Comparison of ENCODE assay signal across 2 cellular contexts in genomic region chr3:151983538-151983937, GRCh38.
A peak's percentile ranks its signal among the peaks of the same experiment; 100 is the strongest.
TF ChIP-seq lines count a peak whose summit lies in the region.

No MANE protein-coding gene starts in this region.

TF ChIP-seq in HepG2, 621 proteins besides CTCF, POLR2A, EP300 and RAD21 (continued from another document):
- TF ChIP-seq USF2 (IDR thresholded peaks at IDR 0.05; ENCODE audit: low read depth, low read length) (peak; percentile 67), USF2 (CRISPR knock-in tag; IDR thresholded peaks at IDR 0.05; ENCODE audit: borderline replicate concordance) (no peak), RAD51 (IDR thresholded peaks at IDR 0.05; ENCODE audit: borderline replicate concordance) (peak; percentile 78)
TF ChIP-seq in HepG2: peak in this region for 2.

TF ChIP-seq in K562, 482 proteins besides CTCF, POLR2A, EP300 and RAD21 (continued from another document):
- TF ChIP-seq ATF4 (CRISPR knock-in tag; IDR thresholded peaks at IDR 0.05): no peak
- TF ChIP-seq TOE1 (IDR thresholded peaks at IDR 0.05; ENCODE audit: borderline replicate concordance): peak; percentile 91
- TF ChIP-seq TOE1 (CRISPR knock-in tag; IDR thresholded peaks at IDR 0.05; ENCODE audit: borderline replicate concordance, low read depth): no peak
- no peak for TF ChIP-seq SP2 (IDR thresholded peaks at IDR 0.05; ENCODE audit: extremely low read depth, low read depth, low read length, poor library complexity, severe bottlenecking)
- TF ChIP-seq CBFA2T2 (conservative IDR thresholded peaks at IDR 0.05): peak; percentile 64
- TF ChIP-seq MEIS2 (IDR thresholded peaks at IDR 0.05; ENCODE audit: partially characterized antibody): peak; percentile 25
- TF ChIP-seq TFE3 (CRISPR knock-in tag; IDR thresholded peaks at IDR 0.05): peak; percentile 98
- TF ChIP-seq HNRNPUL1 (IDR thresholded peaks at IDR 0.05; ENCODE audit: low read length): no peak
- peak; percentile 34 for TF ChIP-seq BRD9 (IDR thresholded peaks at IDR 0.05; ENCODE audit: low read depth, partially characterized antibody)
- peak; percentile 63 for TF ChIP-seq USF2 (CRISPR knock-in tag; IDR thresholded peaks at IDR 0.05)
